ENCODE assay signal across 8 cellular contexts in the genomic region with DNA sequence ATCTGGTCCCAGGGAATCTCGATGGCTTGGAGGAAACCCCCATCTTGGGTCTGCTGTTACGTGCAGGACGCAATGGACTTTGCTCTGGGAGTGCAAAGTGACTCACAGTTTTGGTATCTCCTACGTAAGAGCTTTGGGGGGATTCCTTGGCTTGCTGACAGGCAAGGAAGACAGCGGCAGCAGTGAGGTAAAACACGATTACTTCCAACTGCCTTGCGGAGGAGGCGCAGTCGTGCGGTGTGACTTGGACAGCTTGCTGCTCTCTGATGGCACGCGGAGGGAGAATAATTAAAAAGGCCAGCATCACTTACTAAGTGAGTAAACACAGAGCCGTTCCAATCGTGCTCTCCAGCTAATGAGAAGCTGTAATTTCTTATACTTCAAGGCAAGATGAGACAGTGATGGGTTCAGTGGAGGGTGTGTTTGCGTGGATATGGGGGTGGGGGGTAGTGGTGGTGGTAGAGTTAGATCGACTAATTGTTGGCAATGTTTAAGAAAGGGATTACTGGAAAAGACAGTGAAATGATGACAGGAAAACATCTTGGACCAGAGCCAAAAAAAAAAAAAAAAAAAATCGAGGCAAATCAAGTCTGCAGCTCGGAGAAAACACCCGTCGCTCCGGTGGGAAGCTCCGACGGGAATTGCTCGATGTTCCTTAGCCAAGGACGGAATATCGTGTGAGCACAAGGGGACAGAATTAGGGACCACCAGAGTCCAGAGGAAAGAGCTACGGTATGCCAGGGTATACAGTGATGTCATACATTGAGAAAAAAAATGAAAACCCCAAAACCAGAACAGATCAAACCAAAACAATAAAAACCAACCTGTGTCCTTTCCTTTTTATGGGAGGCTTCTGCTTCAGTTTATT.
DNase-seq lines count a peak whose midpoint lies in the region; ATAC-seq, FAIRE-seq and TF ChIP-seq lines count a peak whose summit lies in the region.

No MANE protein-coding gene starts in this region.

- no peak for FAIRE-seq in GM19239 (lab: Jason Lieb, UNC)

- H3K4me1 Mint-ChIP-seq in Calu3 (ENCODE audit: low read depth, unreplicated experiment), result peaks cover 22% of the 10 kb centered on the region
- no peaks in the 10 kb centered on the region for H3K4me1 Mint-ChIP-seq in activated T-cell treated with anti-CD3 and anti-CD28 coated beads, Interleukin-2, amount 50 U/mL, for 4 hours (ENCODE audit: low read depth)

- DNase-seq in Calu3 (peak; percentile 82), NCI-H460 (ENCODE audit: extremely low read depth, low read depth) (peak; percentile 58), fibroblast of peridontal ligament (ENCODE audit: extremely low read depth) (peak; percentile 85), nucleus accumbens (lab: John Stamatoyannopoulos, UW) (peak in 35 of 56 donors; percentile 10 to 73 (median 39)), SHP77 treated with DMSO at 0.1 percent for 48 hours (lab: John Stamatoyannopoulos, UW) (no peak), GM19239 (ENCODE audit: insufficient read length, low spot score) (no peak), KBM-7 (no peak)
- DNase-seq in activated T-cell treated with anti-CD3 and anti-CD28 coated beads, Interleukin-2, amount 50 U/mL, for 4 hours, result no peak

- in situ Hi-C loops in KBM-7 (cut with MboI; ENCODE audit: low pct_unique_long_range_greater_than_20kb, low sequenced_read_pairs), result no loop called here

- H3K4me3 Mint-ChIP-seq in Calu3 (ENCODE audit: low read depth, unreplicated experiment), result peak overlapping the region; percentile 72
- no peak overlapping the region for H3K4me3 Mint-ChIP-seq in activated T-cell treated with anti-CD3 and anti-CD28 coated beads, Interleukin-2, amount 50 U/mL, for 4 hours

- no peak for ATAC-seq in activated T-cell treated with anti-CD3 and anti-CD28 coated beads, Interleukin-2, amount 50 U/mL, for 4 hours

- no peak for TF ChIP-seq CTCF in Calu3 (IDR thresholded peaks at IDR 0.05; ENCODE audit: unreplicated experiment)

- H3K27me3 Mint-ChIP-seq in Calu3 (ENCODE audit: unreplicated experiment), result peaks cover 31% of the 10 kb centered on the region
- H3K27me3 Mint-ChIP-seq in activated T-cell treated with anti-CD3 and anti-CD28 coated beads, Interleukin-2, amount 50 U/mL, for 4 hours (ENCODE audit: low read depth), result peaks cover 3% of the 10 kb centered on the region

- H3K9me3 Mint-ChIP-seq in Calu3 (ENCODE audit: low read depth, unreplicated experiment), result no peaks in the 10 kb centered on the region
- peaks cover 4% of the 10 kb centered on the region for H3K9me3 Mint-ChIP-seq in activated T-cell treated with anti-CD3 and anti-CD28 coated beads, Interleukin-2, amount 50 U/mL, for 4 hours

- CTCF ChIA-PET in Calu3 (lab: Charles Lee), result interaction anchor here (0.5 to 1.2 kb wide), 9 partner anchors 10 to 860 kb away, joined by 3 to 5 read pairs (median 3); no protein-coding TSS in a partner anchor

- TSS peak; percentile 88 for BruUV-seq in Calu3 (replicated peaks; lab: Mats Ljungman, UMichigan)

- H3K36me3 Mint-ChIP-seq in Calu3 (ENCODE audit: insufficient read depth, unreplicated experiment), result peaks cover 18% of the 10 kb centered on the region
- no peaks in the 10 kb centered on the region for H3K36me3 Mint-ChIP-seq in activated T-cell treated with anti-CD3 and anti-CD28 coated beads, Interleukin-2, amount 50 U/mL, for 4 hours (ENCODE audit: insufficient read depth)

- peak overlapping the region; percentile 48 for H3K27ac Mint-ChIP-seq in Calu3 (ENCODE audit: unreplicated experiment)

- intact Hi-C loops in Calu3 (cut with micrococcal nuclease; ENCODE audit: unreplicated experiment), result no loop called here

Comparison
In these comparisons a context has a peak if more than half of its experiments do, and no peak if none do; other contexts are left out.
1. DNase-seq: peak in Calu3 (single experiment), NCI-H460 (single experiment), fibroblast of peridontal ligament (single experiment) and nucleus accumbens (35 of 56); none in SHP77 treated with DMSO at 0.1 percent for 48 hours (single experiment), GM19239 (single experiment), activated T-cell treated with anti-CD3 and anti-CD28 coated beads, Interleukin-2, amount 50 U/mL, for 4 hours (single experiment) and KBM-7 (single experiment).